In genomic region chr12:49088190-49088931, GRCh38 we compare ENCODE assay signal across 8 cellular contexts. TPM values are rescaled to one million over a fixed set of nuclear protein-coding genes. Genes with fewer than 3 reads are reported as not detected.
DNase-seq lines count a peak whose midpoint lies in the region; ATAC-seq and TF ChIP-seq lines count a peak whose summit lies in the region.

No MANE protein-coding gene starts in this region.

- H3F3A ChIP-seq in GM23338 (replicated peaks; ENCODE audit: low read depth): peaks cover 12% of the 10 kb centered on the region; the same call in 1 of the 2 replicates

- peaks cover 36% of the 10 kb centered on the region for H3K4me1 Mint-ChIP-seq in GM23338
- H3K4me1 Mint-ChIP-seq in activated T-helper 1 cell treated with anti-CD3 and anti-CD28 coated beads, Interleukin-12 subunit alpha, Interleukin-12 subunit beta, Interleukin-2, Interleukin-4 antibody, amounts not matched to agents 30 ng/mL and 10 ng/mL and 1 ng/mL, durations not matched to agents 14 hours and 24 hours and 36 hours (ENCODE audit: low read depth): peaks cover 57% of the 10 kb centered on the region

- TF ChIP-seq CTCF in GM23338 (conservative IDR thresholded peaks at IDR 0.05; ENCODE audit: low read depth in 2 of 2) (peak; percentile 84 to 96), fibroblast of pulmonary artery (IDR thresholded peaks at IDR 0.05; ENCODE audit: low read length, missing control alignments) (peak; percentile 89), neutrophil (IDR thresholded peaks at IDR 0.05) (peak; percentile 82)

- peaks cover 35% of the 10 kb centered on the region for H3K4me1 ChIP-seq in GM23338 (ENCODE audit: insufficient read depth)
- peaks cover 41 to 45% of the 10 kb centered on the region in 2 experiments for H3K4me1 ChIP-seq in neutrophil (ENCODE audit: control insufficient read depth in 1 of 2, insufficient read depth in 1 of 2, low read depth in 1 of 2, low read length in 1 of 2)

- H3K4me3 Mint-ChIP-seq in GM23338: peak overlapping the region; percentile 58
- H3K4me3 Mint-ChIP-seq in activated T-helper 1 cell treated with anti-CD3 and anti-CD28 coated beads, Interleukin-12 subunit alpha, Interleukin-12 subunit beta, Interleukin-2, Interleukin-4 antibody, amounts not matched to agents 30 ng/mL and 10 ng/mL and 1 ng/mL, durations not matched to agents 14 hours and 24 hours and 36 hours: peak overlapping the region; percentile 42

- H3K27ac ChIP-seq in GM23338 (ENCODE audit: low read depth) (no peak overlapping the region), neutrophil (no peak overlapping the region), substantia nigra (ENCODE audit: low read depth, low read length, poor library complexity, severe bottlenecking) (peak overlapping the region; percentile 91)

- H3K36me3 Mint-ChIP-seq in GM23338 (ENCODE audit: low read depth): no peaks in the 10 kb centered on the region; the same call in 2 of the 3 replicates
- H3K36me3 Mint-ChIP-seq in activated T-helper 1 cell treated with anti-CD3 and anti-CD28 coated beads, Interleukin-12 subunit alpha, Interleukin-12 subunit beta, Interleukin-2, Interleukin-4 antibody, amounts not matched to agents 30 ng/mL and 10 ng/mL and 1 ng/mL, durations not matched to agents 14 hours and 24 hours and 36 hours (ENCODE audit: low read depth): peaks cover 2% of the 10 kb centered on the region

- H4K20me1 ChIP-seq in GM23338 (replicated peaks; ENCODE audit: insufficient read depth): peaks cover 11% of the 10 kb centered on the region

- H3K4me3 ChIP-seq in GM23338 (peak overlapping the region; percentile 49), fibroblast of pulmonary artery (replicated peaks; ENCODE audit: low read depth, low read length) (peak overlapping the region; percentile 11), neutrophil (ENCODE audit: low read depth in 1 of 2, low read length in 1 of 2) (peak overlapping the region in 1 of 2 experiments; percentile 47)

- no peaks in the 10 kb centered on the region for H3K9me3 ChIP-seq in neutrophil

- no peaks in the 10 kb centered on the region for H3K9me2 ChIP-seq in GM23338 (ENCODE audit: insufficient read depth)

- DNase-seq in DMS153 (lab: John Stamatoyannopoulos, UW) (peak; percentile 83), GM23338 (ENCODE audit: low spot score) (peak; percentile 93), LoVo (ENCODE audit: low spot score) (peak; percentile 99), RKO (ENCODE audit: low spot score) (peak; percentile 96), fibroblast of pulmonary artery (ENCODE audit: low read depth) (peak; percentile 96), substantia nigra (lab: John Stamatoyannopoulos, UW) (peak in 46 of 49 donors; percentile 25 to 92 (median 70))
- peak; percentile 67 for DNase-seq in activated T-helper 1 cell treated with anti-CD3 and anti-CD28 coated beads, Interleukin-12 subunit alpha, Interleukin-12 subunit beta, Interleukin-2, Interleukin-4 antibody, amounts not matched to agents 30 ng/mL and 10 ng/mL and 1 ng/mL, durations not matched to agents 14 hours and 24 hours and 36 hours (ENCODE audit: low spot score)

- H3K36me3 ChIP-seq in GM23338 (ENCODE audit: insufficient read depth): no peaks in the 10 kb centered on the region
- H3K36me3 ChIP-seq in neutrophil: no peaks in the 10 kb centered on the region

- H3K27me3 ChIP-seq in GM23338 (ENCODE audit: insufficient read depth): peaks cover 82% of the 10 kb centered on the region
- H3K27me3 ChIP-seq in neutrophil: peaks cover 79% of the 10 kb centered on the region

- peak overlapping the region; percentile 85 for H2AFZ ChIP-seq in GM23338

- no peaks in the 10 kb centered on the region for H3K9me3 Mint-ChIP-seq in GM23338
- H3K9me3 Mint-ChIP-seq in activated T-helper 1 cell treated with anti-CD3 and anti-CD28 coated beads, Interleukin-12 subunit alpha, Interleukin-12 subunit beta, Interleukin-2, Interleukin-4 antibody, amounts not matched to agents 30 ng/mL and 10 ng/mL and 1 ng/mL, durations not matched to agents 14 hours and 24 hours and 36 hours: no peaks in the 10 kb centered on the region

- H3K27ac Mint-ChIP-seq in GM23338: no peak overlapping the region
- H3K27ac Mint-ChIP-seq in activated T-helper 1 cell treated with anti-CD3 and anti-CD28 coated beads, Interleukin-12 subunit alpha, Interleukin-12 subunit beta, Interleukin-2, Interleukin-4 antibody, amounts not matched to agents 30 ng/mL and 10 ng/mL and 1 ng/mL, durations not matched to agents 14 hours and 24 hours and 36 hours: no peak overlapping the region

- intact Hi-C loops in activated T-helper 1 cell treated with anti-CD3 and anti-CD28 coated beads, Interleukin-12 subunit alpha, Interleukin-12 subunit beta, Interleukin-2, Interleukin-4 antibody, amounts not matched to agents 30 ng/mL and 10 ng/mL and 1 ng/mL, durations not matched to agents 14 hours and 24 hours and 36 hours (cut with micrococcal nuclease): loop anchor here (1.0 to 2.0 kb wide), 7 partner anchors 10 to 147 kb away; partner anchors contain the start of genes DDN and LMBR1L

- H3K27me3 Mint-ChIP-seq in GM23338 (ENCODE audit: insufficient read depth, low read depth, poor library complexity): peaks cover 62% of the 10 kb centered on the region
- H3K27me3 Mint-ChIP-seq in activated T-helper 1 cell treated with anti-CD3 and anti-CD28 coated beads, Interleukin-12 subunit alpha, Interleukin-12 subunit beta, Interleukin-2, Interleukin-4 antibody, amounts not matched to agents 30 ng/mL and 10 ng/mL and 1 ng/mL, durations not matched to agents 14 hours and 24 hours and 36 hours (ENCODE audit: insufficient read depth): peaks cover 38% of the 10 kb centered on the region

- no peaks in the 10 kb centered on the region for H3K79me2 ChIP-seq in GM23338 (replicated peaks; ENCODE audit: insufficient read depth)

- ATAC-seq in GM23338: peak; percentile 77

- H3K4me2 ChIP-seq in GM23338: peak overlapping the region; percentile 78

TF ChIP-seq in GM23338, 12 proteins besides CTCF, POLR2A, EP300 and RAD21:
- TF ChIP-seq EZH2 (IDR thresholded peaks at IDR 0.05; ENCODE audit: low read depth, unreplicated experiment) (peak; percentile 58), JUNB (IDR thresholded peaks at IDR 0.05; ENCODE audit: unreplicated experiment) (no peak)
TF ChIP-seq in GM23338: peak in this region for 1.

RNA-seq across cellular contexts. Expression of gene DHH, which starts 6.2 kb away (rescaled TPM):
- not detected in 2 replicates for total RNA-seq in GM23338 (2014; rRNA removed; shearing (Covaris generic))
- polyA plus RNA-seq in GM23338 (2016; fragmentation: Nextera tagmentation; extraction: Ambion mirVana): 0.09 TPM in 1 of 2 replicates, not detected in the other
- total RNA-seq in activated T-helper 1 cell treated with anti-CD3 and anti-CD28 coated beads, Interleukin-12 subunit alpha, Interleukin-12 subunit beta, Interleukin-2, Interleukin-4 antibody, amounts not matched to agents 30 ng/mL and 10 ng/mL and 1 ng/mL, durations not matched to agents 14 hours and 24 hours and 36 hours: 0.10 TPM in 1 of 2 replicates, not detected in the other

RNA-seq across cellular contexts. Expression of gene RHEBL1, which starts 18.6 kb away (rescaled TPM):
- 6.7 and 11.8 TPM in 2 replicates for total RNA-seq in GM23338 (2014; rRNA removed; shearing (Covaris generic))
- 9.4 and 10.7 TPM in 2 replicates for polyA plus RNA-seq in GM23338 (2016; fragmentation: Nextera tagmentation; extraction: Ambion mirVana)
- total RNA-seq in activated T-helper 1 cell treated with anti-CD3 and anti-CD28 coated beads, Interleukin-12 subunit alpha, Interleukin-12 subunit beta, Interleukin-2, Interleukin-4 antibody, amounts not matched to agents 30 ng/mL and 10 ng/mL and 1 ng/mL, durations not matched to agents 14 hours and 24 hours and 36 hours: 8.6 and 10.7 TPM in 2 replicates

RNA-seq across cellular contexts. Expression of gene LMBR1L, which starts 22.3 kb away (rescaled TPM):
- 33.9 and 57.0 TPM in 2 replicates for total RNA-seq in GM23338 (2014; rRNA removed; shearing (Covaris generic))
- 19.8 and 24.3 TPM in 2 replicates for polyA plus RNA-seq in GM23338 (2016; fragmentation: Nextera tagmentation; extraction: Ambion mirVana)
- total RNA-seq in activated T-helper 1 cell treated with anti-CD3 and anti-CD28 coated beads, Interleukin-12 subunit alpha, Interleukin-12 subunit beta, Interleukin-2, Interleukin-4 antibody, amounts not matched to agents 30 ng/mL and 10 ng/mL and 1 ng/mL, durations not matched to agents 14 hours and 24 hours and 36 hours: 50.4 and 52.5 TPM in 2 replicates

RNA-seq across cellular contexts. Expression of gene KMT2D, which starts 27.8 kb away (rescaled TPM):
- 86.1 and 120 TPM in 2 replicates for total RNA-seq in GM23338 (2014; rRNA removed; shearing (Covaris generic))
- 17.6 and 18.3 TPM in 2 replicates for polyA plus RNA-seq in GM23338 (2016; fragmentation: Nextera tagmentation; extraction: Ambion mirVana)
- total RNA-seq in activated T-helper 1 cell treated with anti-CD3 and anti-CD28 coated beads, Interleukin-12 subunit alpha, Interleukin-12 subunit beta, Interleukin-2, Interleukin-4 antibody, amounts not matched to agents 30 ng/mL and 10 ng/mL and 1 ng/mL, durations not matched to agents 14 hours and 24 hours and 36 hours: 107 and 109 TPM in 2 replicates

RNA-seq across cellular contexts. Expression of gene TUBA1B, which starts 42.8 kb away (rescaled TPM):
- total RNA-seq in GM23338 (2014; rRNA removed; shearing (Covaris generic)): 2,341 and 2,718 TPM in 2 replicates
- polyA plus RNA-seq in GM23338 (2016; fragmentation: Nextera tagmentation; extraction: Ambion mirVana): 1,008 and 1,116 TPM in 2 replicates
- 1,521 TPM in 2 replicates for total RNA-seq in activated T-helper 1 cell treated with anti-CD3 and anti-CD28 coated beads, Interleukin-12 subunit alpha, Interleukin-12 subunit beta, Interleukin-2, Interleukin-4 antibody, amounts not matched to agents 30 ng/mL and 10 ng/mL and 1 ng/mL, durations not matched to agents 14 hours and 24 hours and 36 hours
